Comparison of ENCODE assay signal across 20 cellular contexts in the genomic region with DNA sequence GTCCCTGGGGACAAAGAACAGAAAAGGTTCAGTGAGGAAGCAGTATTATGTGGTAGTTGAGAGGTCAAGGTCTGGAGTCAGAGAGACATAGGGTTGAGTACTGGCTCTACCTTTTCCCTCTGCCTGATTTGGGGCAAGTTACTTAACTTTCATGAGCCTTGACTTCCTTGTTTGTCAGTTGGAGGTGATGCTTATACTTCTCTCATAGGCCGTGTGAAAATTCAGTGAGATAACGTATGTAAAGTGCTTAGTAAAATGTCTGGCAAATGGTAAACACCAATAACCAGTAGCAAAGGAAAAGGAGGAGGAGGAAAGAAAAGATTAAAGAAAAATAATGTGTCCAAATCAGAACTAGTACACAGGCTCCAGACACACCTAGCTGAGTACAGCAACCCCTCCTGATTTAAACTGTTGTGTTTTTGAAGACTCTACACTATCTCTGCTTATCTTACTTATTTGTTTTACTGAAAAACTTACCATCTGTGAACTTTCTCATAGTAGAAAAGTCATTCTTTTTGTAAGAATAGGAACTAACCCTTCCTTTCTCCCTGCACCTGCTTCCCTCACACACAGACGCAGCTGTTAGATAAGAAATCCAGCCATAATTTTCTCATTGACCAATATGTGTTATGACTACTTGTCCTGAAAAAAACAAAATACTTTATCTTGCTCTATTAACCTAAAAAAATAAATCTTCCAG.
"Had no signal": no experiment of that assay in that cellular context is flagged by ENCODE, and none has a peak within 500 bp of the region (broad histone marks: within the 10 kb centered on the region; RNA-seq: fewer than 3 reads in every experiment).

No MANE protein-coding gene starts in this region.

- DNase-seq: activated naive CD4-positive, alpha-beta T cell; activated T-cell treated with anti-CD3 and anti-CD28 coated beads, Interleukin-2, amount 50 U/mL, for 1 hour; adrenal gland; dorsolateral prefrontal cortex; effector memory CD8-positive, alpha-beta T cell; heart left ventricle; islet precursor cell; left colon; mesenchymal stem cell; occipital lobe; stomach had no signal

- H3K9me3 Mint-ChIP-seq: central memory CD8-positive, alpha-beta T cell; effector memory CD8-positive, alpha-beta T cell; WTC11 had no signal

- H3K27ac ChIP-seq: adrenal gland, ascending aorta, epithelial cell of prostate, heart left ventricle, suprapubic skin, tibial nerve had no signal

- H3K27me3 ChIP-seq: adrenal gland, ascending aorta, dorsolateral prefrontal cortex, heart left ventricle, stomach, suprapubic skin, tibial nerve had no signal

- H3K4me3 ChIP-seq: adrenal gland, ascending aorta, dorsolateral prefrontal cortex, heart left ventricle, stomach, suprapubic skin, tibial nerve had no signal

- H3K4me1 Mint-ChIP-seq: WTC11 had no signal

- H3K27ac Mint-ChIP-seq: activated naive CD8-positive, alpha-beta T cell; activated T-helper 2 cell treated with anti-CD3 and anti-CD28 coated beads, Interferon-gamma antibody, Interleukin-2, Interleukin-4, amounts not matched to agents 10 μg/mL and 5 μg/mL and 100 μg/mL, durations not matched to agents 14 hours and 24 hours and 36 hours; effector memory CD8-positive, alpha-beta T cell; WTC11 had no signal

- H3K4me1 ChIP-seq: adrenal gland, suprapubic skin had no signal

- H3K36me3 Mint-ChIP-seq: WTC11 had no signal

- H3K36me3 ChIP-seq: adrenal gland, ascending aorta, heart left ventricle, stomach, suprapubic skin, tibial nerve had no signal

- H3K4me3 Mint-ChIP-seq: activated naive CD8-positive, alpha-beta T cell; central memory CD8-positive, alpha-beta T cell; effector memory CD8-positive, alpha-beta T cell; WTC11 had no signal

- H3K27me3 Mint-ChIP-seq: activated naive CD8-positive, alpha-beta T cell; central memory CD8-positive, alpha-beta T cell; effector memory CD8-positive, alpha-beta T cell had no signal

- FAIRE-seq: colon had no signal

- H3K9me3 ChIP-seq: adrenal gland, ascending aorta, heart left ventricle, stomach, suprapubic skin, tibial nerve had no signal

- ATAC-seq: effector memory CD8-positive, alpha-beta T cell; heart left ventricle; left colon; WTC11 had no signal
